1 cellular context compared by ENCODE assay signal in genomic region chr18:3623769-3624545, GRCh38.
A peak's percentile ranks its signal among the peaks of the same experiment; 100 is the strongest.
TF ChIP-seq lines count a peak whose summit lies in the region.

No MANE protein-coding gene starts in this region.

TF ChIP-seq in HepG2, 621 proteins besides CTCF, POLR2A, EP300 and RAD21 (continued from another document and continues in another):
- TF ChIP-seq CENPX (CRISPR knock-in tag; IDR thresholded peaks at IDR 0.05) (no peak), ZKSCAN5 (CRISPR knock-in tag; IDR thresholded peaks at IDR 0.05) (no peak), ZHX1 (CRISPR knock-in tag; IDR thresholded peaks at IDR 0.05; ENCODE audit: low read depth) (peak; percentile 82), ZNF260 (CRISPR knock-in tag; IDR thresholded peaks at IDR 0.05; ENCODE audit: borderline replicate concordance, low read depth) (no peak), TAF15 (IDR thresholded peaks at IDR 0.05; ENCODE audit: low read depth, low read length, poor library complexity, severe bottlenecking) (no peak), PITX1 (CRISPR knock-in tag; IDR thresholded peaks at IDR 0.05) (peak; percentile 81), ZFP90 (CRISPR knock-in tag; IDR thresholded peaks at IDR 0.05; ENCODE audit: borderline replicate concordance) (peak; percentile 52; the same call in 1 of the 2 replicates), ZNF569 (CRISPR knock-in tag; IDR thresholded peaks at IDR 0.05; ENCODE audit: borderline replicate concordance) (no peak), CAMTA2 (CRISPR knock-in tag; IDR thresholded peaks at IDR 0.05; ENCODE audit: borderline replicate concordance) (no peak), ZBTB33 (CRISPR knock-in tag; IDR thresholded peaks at IDR 0.05) (peak; percentile 66; the same call in 1 of the 2 replicates), ZNF737 (CRISPR knock-in tag; IDR thresholded peaks at IDR 0.05; ENCODE audit: borderline replicate concordance) (no peak), NR3C1 (CRISPR knock-in tag; IDR thresholded peaks at IDR 0.05) (no peak), FOXA1 (IDR thresholded peaks at IDR 0.05) (no peak), FOXA1 (CRISPR knock-in tag; IDR thresholded peaks at IDR 0.05) (peak; percentile 77), IRX3 (CRISPR knock-in tag; IDR thresholded peaks at IDR 0.05; ENCODE audit: borderline replicate concordance, low read depth) (no peak), ZNF530 (CRISPR knock-in tag; IDR thresholded peaks at IDR 0.05; ENCODE audit: low read depth) (no peak), RARG (CRISPR knock-in tag; IDR thresholded peaks at IDR 0.05; ENCODE audit: low read depth) (no peak), CEBPZ (IDR thresholded peaks at IDR 0.05; ENCODE audit: low read length) (no peak), GATAD1 (CRISPR knock-in tag; IDR thresholded peaks at IDR 0.05) (peak; percentile 69; the same call in 1 of the 2 replicates), BRCA1 (CRISPR knock-in tag; IDR thresholded peaks at IDR 0.05) (no peak), PHF8 (CRISPR knock-in tag; IDR thresholded peaks at IDR 0.05) (peak; percentile 57; the same call in 1 of the 2 replicates), ZBTB40 (IDR thresholded peaks at IDR 0.05) (no peak), ZBTB40 (CRISPR knock-in tag; IDR thresholded peaks at IDR 0.05) (peak; percentile 92), HNF4G (IDR thresholded peaks at IDR 0.05; ENCODE audit: borderline replicate concordance, low read depth, low read length) (peak; percentile 37; the same call in 1 of the 2 replicates), HNF4G (CRISPR knock-in tag; IDR thresholded peaks at IDR 0.05; ENCODE audit: borderline replicate concordance, low read depth) (peak; percentile 57; the same call in 1 of the 2 replicates), MXI1 (IDR thresholded peaks at IDR 0.05; ENCODE audit: borderline replicate concordance, low read depth, low read length) (peak; percentile 62; the same call in 1 of the 3 replicates), NFYB (CRISPR knock-in tag; IDR thresholded peaks at IDR 0.05) (peak; percentile 49; the same call in 1 of the 2 replicates), ZNF10 (CRISPR knock-in tag; IDR thresholded peaks at IDR 0.05; ENCODE audit: borderline replicate concordance, low read depth) (no peak), BRD4 (CRISPR knock-in tag; IDR thresholded peaks at IDR 0.05) (peak; percentile 74; the same call in 1 of the 2 replicates), TARDBP (CRISPR knock-in tag; IDR thresholded peaks at IDR 0.05) (peak; percentile 81), THAP8 (CRISPR knock-in tag; IDR thresholded peaks at IDR 0.05; ENCODE audit: borderline replicate concordance) (no peak), ZBTB20 (CRISPR knock-in tag; IDR thresholded peaks at IDR 0.05; ENCODE audit: borderline replicate concordance, low read depth) (peak; percentile 86; the same call in 1 of the 2 replicates), JDP2 (CRISPR knock-in tag; IDR thresholded peaks at IDR 0.05; ENCODE audit: borderline replicate concordance) (no peak; the same call in 1 of the 2 replicates), ZNF282 (IDR thresholded peaks at IDR 0.05; ENCODE audit: partially characterized antibody) (no peak), ZNF292 (CRISPR knock-in tag; IDR thresholded peaks at IDR 0.05; ENCODE audit: borderline replicate concordance, low read depth) (peak; percentile 100), ZNF674 (CRISPR knock-in tag; IDR thresholded peaks at IDR 0.05; ENCODE audit: low read depth) (no peak), GATAD2A (CRISPR knock-in tag; IDR thresholded peaks at IDR 0.05) (peak; percentile 88), ZNF549 (CRISPR knock-in tag; IDR thresholded peaks at IDR 0.05) (no peak), ZNF354B (CRISPR knock-in tag; IDR thresholded peaks at IDR 0.05) (no peak), ZFAT (CRISPR knock-in tag; conservative IDR thresholded peaks at IDR 0.05) (no peak), NONO (IDR thresholded peaks at IDR 0.05) (no peak), NONO (CRISPR knock-in tag; conservative IDR thresholded peaks at IDR 0.05) (peak; percentile 89), ARID5B (CRISPR knock-in tag; IDR thresholded peaks at IDR 0.05) (peak; percentile 89)
